ENCODE assay signal across 20 cellular contexts in the genomic region with DNA sequence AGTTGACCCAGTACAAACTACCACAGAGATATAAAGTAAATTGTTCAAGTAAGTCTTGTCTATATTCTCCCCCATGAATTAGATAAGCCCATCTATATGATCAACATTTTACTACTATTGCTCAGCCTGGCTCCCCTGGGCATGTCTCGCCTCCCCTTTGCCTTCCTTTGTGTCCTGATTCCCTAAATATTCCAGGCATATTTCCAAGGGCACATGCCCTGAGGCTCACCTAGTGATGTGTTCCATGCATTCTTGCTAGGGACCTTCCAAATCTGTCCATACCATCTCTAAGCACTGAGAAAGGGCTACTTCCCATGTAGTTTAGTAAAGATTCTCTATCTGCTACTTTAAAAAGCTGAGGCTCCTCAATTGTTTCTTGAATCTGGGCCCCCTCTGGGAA.
DNase-seq lines count a peak whose midpoint lies in the region; ATAC-seq, FAIRE-seq and TF ChIP-seq lines count a peak whose summit lies in the region.
"Had no signal": no experiment of that assay in that cellular context is flagged by ENCODE, and none has a peak within 500 bp of the region (broad histone marks: within the 10 kb centered on the region; RNA-seq: fewer than 3 reads in every experiment).

No MANE protein-coding gene starts in this region.

- no peak overlapping the region for H3K4me2 ChIP-seq in keratinocyte (ENCODE audit: control insufficient read depth, extremely low read depth, insufficient read depth, low read depth, low read length)
- H3K4me2 ChIP-seq: A549 had no signal

- H4K20me1 ChIP-seq in keratinocyte (ENCODE audit: control insufficient read depth, extremely low read depth, insufficient read depth, low read length): no peaks in the 10 kb centered on the region

- H3K9me3 ChIP-seq in breast epithelium (no peaks in the 10 kb centered on the region), keratinocyte (ENCODE audit: control insufficient read depth, low read depth, low read length) (no peaks in the 10 kb centered on the region)
- H3K9me3 ChIP-seq: A549, HAP-1 had no signal

- TF ChIP-seq CTCF in MCF 10A (IDR thresholded peaks at IDR 0.05; ENCODE audit: unreplicated experiment): no peak
- TF ChIP-seq CTCF in breast epithelium (IDR thresholded peaks at IDR 0.05): no peak
- TF ChIP-seq CTCF in keratinocyte (optimal IDR thresholded peaks at IDR 0.05 in 1 of 3, IDR thresholded peaks at IDR 0.05 in 1 of 3, conservative IDR thresholded peaks at IDR 0.05 in 1 of 3; ENCODE audit: extremely low read depth in 1 of 3, insufficient read depth in 2 of 3, low read length in 3 of 3): no peak

- H3K27ac Mint-ChIP-seq in MCF 10A (ENCODE audit: low read depth, unreplicated experiment): no peak overlapping the region
- H3K27ac Mint-ChIP-seq: CD8-positive, alpha-beta T cell had no signal

- H3K27me3 Mint-ChIP-seq in MCF 10A (ENCODE audit: insufficient read depth, unreplicated experiment): no peaks in the 10 kb centered on the region

- FAIRE-seq in keratinocyte (lab: Jason Lieb, UNC): peak; percentile 36
- FAIRE-seq: A549, GM12892, GM18507 had no signal

- DNase-seq in MCF 10A (ENCODE audit: unreplicated experiment): peak; percentile 44
- DNase-seq in breast epithelium (ENCODE audit: low spot score in 2 of 2): no peak
- DNase-seq in RPMI7951 (ENCODE audit: low read depth): peak; percentile 85
- no peak for DNase-seq in keratinocyte (ENCODE audit: low read depth, low spot score)
- no peak for DNase-seq in DMS153 (lab: John Stamatoyannopoulos, UW)
- DNase-seq in sciatic nerve (ENCODE audit: low spot score): no peak
- no peak for DNase-seq in T-helper 2 cell
- DNase-seq: AML-193; Calu3; CD8-positive, alpha-beta T cell; DMS53; DND-41; GDM1; GM23248 had no signal

- H3K27me3 ChIP-seq in breast epithelium (no peaks in the 10 kb centered on the region), keratinocyte (ENCODE audit: control insufficient read depth, extremely low read depth, insufficient read depth, low read length) (peaks cover 4% of the 10 kb centered on the region)

- intact Hi-C loops in MCF 10A (cut with micrococcal nuclease): no loop called here
- intact Hi-C loops in breast epithelium (cut with DNase I; ENCODE audit: low total_unique reads): no loop called here
- intact Hi-C loops in sciatic nerve (cut with DNase I): loop anchor here (10.0 kb wide), 1 partner anchor 103 kb away; no protein-coding TSS in a partner anchor

- BruUV-seq in MCF 10A (replicated peaks; lab: Mats Ljungman, UMichigan): no TSS peak

- H3K9me1 ChIP-seq in keratinocyte (ENCODE audit: control insufficient read depth, extremely low read depth, insufficient read depth, low read length): no peaks in the 10 kb centered on the region

- no peaks in the 10 kb centered on the region for H3K9me3 Mint-ChIP-seq in MCF 10A (ENCODE audit: unreplicated experiment)
- H3K9me3 Mint-ChIP-seq: CD8-positive, alpha-beta T cell had no signal

- H2AFZ ChIP-seq in keratinocyte (ENCODE audit: control insufficient read depth, low read length): no peak overlapping the region
- H2AFZ ChIP-seq: GM23248 had no signal

- CTCF ChIA-PET in MCF 10A (lab: Yijun Ruan, JAX): interaction anchor here (0.6 kb wide), 1 partner anchor 17 kb away, joined by 3 read pairs; no protein-coding TSS in a partner anchor

- H3K4me3 ChIP-seq in breast epithelium: no peak overlapping the region
- H3K4me3 ChIP-seq in keratinocyte (ENCODE audit: control insufficient read depth in 2 of 3, extremely low read depth in 1 of 3, insufficient read depth in 2 of 3, low read depth in 1 of 3, low read length in 3 of 3): no peak overlapping the region
- H3K4me3 ChIP-seq: A549, GM23248, HAP-1 had no signal

- H3K36me3 ChIP-seq in breast epithelium: no peaks in the 10 kb centered on the region
- no peaks in the 10 kb centered on the region for H3K36me3 ChIP-seq in keratinocyte (ENCODE audit: control insufficient read depth in 2 of 2, extremely low read depth in 1 of 2, insufficient read depth in 2 of 2, low read length in 2 of 2)
- H3K36me3 ChIP-seq: HAP-1 had no signal

- POLR2A ChIA-PET in MCF 10A (lab: Yijun Ruan, JAX): interaction anchor here (0.6 kb wide), 1 partner anchor 124 kb away, joined by 4 read pairs; no protein-coding TSS in a partner anchor

- no peak for ATAC-seq in sciatic nerve
- ATAC-seq: A549; CD8-positive, alpha-beta T cell had no signal

- H3K27ac ChIP-seq in breast epithelium: no peak overlapping the region
- H3K27ac ChIP-seq in keratinocyte (ENCODE audit: control insufficient read depth, insufficient read depth, low read length): no peak overlapping the region
- H3K27ac ChIP-seq: 22Rv1, A549, GM23248 had no signal

- dilution Hi-C loops in keratinocyte (cut with MboI; ENCODE audit: extremely low pct_ligation_motif_present, low sequenced_read_pairs): no loop called here

- H3K4me1 Mint-ChIP-seq in MCF 10A (ENCODE audit: insufficient read depth, unreplicated experiment): no peaks in the 10 kb centered on the region

- H3K4me1 ChIP-seq in breast epithelium (no peaks in the 10 kb centered on the region), keratinocyte (ENCODE audit: control insufficient read depth, extremely low read depth, insufficient read depth, low read length) (no peaks in the 10 kb centered on the region)
- H3K4me1 ChIP-seq: A549, HAP-1 had no signal

- no peak for TF ChIP-seq POLR2A in breast epithelium (IDR thresholded peaks at IDR 0.05)

- no peaks in the 10 kb centered on the region for H3K36me3 Mint-ChIP-seq in MCF 10A (ENCODE audit: insufficient read depth, unreplicated experiment)
- H3K36me3 Mint-ChIP-seq: CD8-positive, alpha-beta T cell had no signal

- H3K9ac ChIP-seq in keratinocyte (ENCODE audit: control insufficient read depth, extremely low read depth, insufficient read depth, low read length): no peak overlapping the region
- H3K9ac ChIP-seq: GM23248 had no signal

- no peaks in the 10 kb centered on the region for H3K79me2 ChIP-seq in keratinocyte (ENCODE audit: control insufficient read depth, insufficient read depth, low read length)

- no peak overlapping the region for H3K4me3 Mint-ChIP-seq in MCF 10A (ENCODE audit: unreplicated experiment)
- H3K4me3 Mint-ChIP-seq: CD14-positive monocyte; CD8-positive, alpha-beta T cell had no signal

Comparison
In these comparisons a context has a peak if more than half of its experiments do, and no peak if none do; other contexts are left out.
1. DNase-seq: peak in MCF 10A (single experiment) and RPMI7951 (single experiment); none in breast epithelium (0 of 2), keratinocyte (single experiment), DMS153 (single experiment), sciatic nerve (single experiment) and T-helper 2 cell (0 of 5).